Comparison of ENCODE assay signal across 8 cellular contexts in genomic region chr4:83013931-83014330, GRCh38. TPM values are rescaled to one million over a fixed set of nuclear protein-coding genes. Genes with fewer than 3 reads are reported as not detected.
DNase-seq lines count a peak whose midpoint lies in the region; ATAC-seq, FAIRE-seq and TF ChIP-seq lines count a peak whose summit lies in the region.

No MANE protein-coding gene starts in this region.

- peaks cover 33% of the 10 kb centered on the region for H3K79me2 ChIP-seq in ACC112 (ENCODE audit: control insufficient read depth, insufficient read depth, low read length, unreplicated experiment)

- H3K27me3 Mint-ChIP-seq in activated naive CD8-positive, alpha-beta T cell treated with anti-CD3 and anti-CD28 coated beads for 36 hours = no peaks in the 10 kb centered on the region

- H2AFZ ChIP-seq in ACC112 (ENCODE audit: low read length, unreplicated experiment) = peak overlapping the region; percentile 96

- CTCF ChIA-PET in HEK293 (lab: Yijun Ruan, JAX) = interaction anchor here (0.6 to 0.7 kb wide), 2 partner anchors 38 to 248 kb away, joined by 5 to 6 read pairs; no protein-coding TSS in a partner anchor

- peaks cover 32% of the 10 kb centered on the region for H3K4me1 Mint-ChIP-seq in activated naive CD8-positive, alpha-beta T cell treated with anti-CD3 and anti-CD28 coated beads for 36 hours

- POLR2A ChIA-PET in HEK293 (lab: Yijun Ruan, JAX) = interaction anchor here (1.3 to 4.6 kb wide), 2 partner anchors 21 to 271 kb away, joined by 3 to 58 read pairs; partner anchors contain the start of genes COPS4 and COQ2

- peak overlapping the region; percentile 85 for H3K4me3 Mint-ChIP-seq in activated naive CD8-positive, alpha-beta T cell treated with anti-CD3 and anti-CD28 coated beads for 36 hours

- TF ChIP-seq CTCF in HEK293 (tag by site-specific recombination; IDR thresholded peaks at IDR 0.05) = no peak

- H3K27ac ChIP-seq in ACC112 (ENCODE audit: low read depth, low read length) = peak overlapping the region; percentile 44
- H3K27ac ChIP-seq in HEK293 (ENCODE audit: extremely low read depth, low read depth, low read length) = no peak overlapping the region
- peak overlapping the region; percentile 91 for H3K27ac ChIP-seq in muscle layer of duodenum (ENCODE audit: low read length)

- H3K27me3 ChIP-seq in ACC112 (ENCODE audit: insufficient read depth, low read length) (no peaks in the 10 kb centered on the region), muscle layer of duodenum (ENCODE audit: low read depth, low read length) (no peaks in the 10 kb centered on the region)

- no peak for DNase-seq in activated naive CD8-positive, alpha-beta T cell treated with anti-CD3 and anti-CD28 coated beads for 36 hours
- DNase-seq in RCC 7860 (ENCODE audit: low spot score) (no peak), KG1 (lab: John Stamatoyannopoulos, UW) (no peak)
- no peak for DNase-seq in activated CD4-positive, CD25-positive, alpha-beta regulatory T cell treated with anti-CD3 and anti-CD28 coated beads, Interleukin-2, amount 50 U/mL, for 72 hours

- H3K9me3 ChIP-seq in HEK293 (ENCODE audit: control insufficient read depth, insufficient read depth, low read depth, low read length) (no peaks in the 10 kb centered on the region), muscle layer of duodenum (ENCODE audit: control insufficient read depth in 1 of 2, low read length in 2 of 2) (no peaks in the 10 kb centered on the region)

- H3K4me3 ChIP-seq in ACC112 (ENCODE audit: low read depth, low read length) (peak overlapping the region; percentile 89), HEK293 (ENCODE audit: low read depth, low read length) (peak overlapping the region; percentile 40; the same call in 1 of the 2 replicates), muscle layer of duodenum (ENCODE audit: low read depth in 1 of 2, low read length in 2 of 2) (peak overlapping the region; percentile 90 to 97)

- no peaks in the 10 kb centered on the region for H3K36me3 Mint-ChIP-seq in activated naive CD8-positive, alpha-beta T cell treated with anti-CD3 and anti-CD28 coated beads for 36 hours

- no peak for FAIRE-seq in RCC 7860 (lab: Jason Lieb, UNC)

- H3K27ac Mint-ChIP-seq in activated naive CD8-positive, alpha-beta T cell treated with anti-CD3 and anti-CD28 coated beads for 36 hours = peak overlapping the region; percentile 23

- H3K36me3 ChIP-seq in ACC112 (ENCODE audit: insufficient read depth, low read length) (no peaks in the 10 kb centered on the region), HEK293 (ENCODE audit: control insufficient read depth in 2 of 2, insufficient read depth in 1 of 2, low read length in 2 of 2) (no peaks in the 10 kb centered on the region), muscle layer of duodenum (ENCODE audit: control insufficient read depth in 1 of 2, insufficient read depth in 2 of 2, low read length in 2 of 2) (peaks cover 0 to 4% of the 10 kb centered on the region in 2 donors)

- no peaks in the 10 kb centered on the region for H3K9me3 Mint-ChIP-seq in activated naive CD8-positive, alpha-beta T cell treated with anti-CD3 and anti-CD28 coated beads for 36 hours

- H3K4me1 ChIP-seq in ACC112 (ENCODE audit: control insufficient read depth, insufficient read depth, low read length, unreplicated experiment) = peaks cover 5% of the 10 kb centered on the region
- H3K4me1 ChIP-seq in HEK293 (ENCODE audit: control insufficient read depth, insufficient read depth, low read length) = no peaks in the 10 kb centered on the region; the same call in 1 of the 2 replicates
- peaks cover 14 to 24% of the 10 kb centered on the region in 2 donors for H3K4me1 ChIP-seq in muscle layer of duodenum (ENCODE audit: control insufficient read depth in 1 of 2, insufficient read depth in 2 of 2, low read length in 2 of 2)

- ATAC-seq in HG03025 (IDR thresholded peaks at IDR 0.05; ENCODE audit: low FRiP score, unreplicated experiment) = no peak

TF ChIP-seq in HEK293, 187 proteins besides CTCF, POLR2A, EP300 and RAD21 (continues in another document):
- TF ChIP-seq KLF9 (tag by site-specific recombination; IDR thresholded peaks at IDR 0.05; ENCODE audit: low read depth) = no peak
- no peak for TF ChIP-seq HOXC10 (CRISPR knock-in tag; IDR thresholded peaks at IDR 0.05)
- no peak for TF ChIP-seq ZBTB10 (tag by site-specific recombination; IDR thresholded peaks at IDR 0.05)
- TF ChIP-seq ZNF26 (tag by site-specific recombination; IDR thresholded peaks at IDR 0.05) = no peak
- no peak for TF ChIP-seq ZNF18 (tag by site-specific recombination; IDR thresholded peaks at IDR 0.05)
- TF ChIP-seq ZNF639 (tag by site-specific recombination; IDR thresholded peaks at IDR 0.05) = no peak
- TF ChIP-seq YY1 (tag by site-specific recombination; IDR thresholded peaks at IDR 0.05) = no peak
- no peak for TF ChIP-seq PRDM4 (tag by site-specific recombination; IDR thresholded peaks at IDR 0.05)
- TF ChIP-seq ZNF133 (tag by site-specific recombination; IDR thresholded peaks at IDR 0.05) = no peak
- no peak for TF ChIP-seq ZNF549 (tag by site-specific recombination; IDR thresholded peaks at IDR 0.05)

RNA-seq across cellular contexts. Expression of gene LIN54, which starts 3.3 kb away (rescaled TPM):
- 10 to 100 TPM; 22.7 TPM for total RNA-seq in activated naive CD8-positive, alpha-beta T cell treated with anti-CD3 and anti-CD28 coated beads for 36 hours

RNA-seq across cellular contexts. Expression of gene COPS4, which starts 21.1 kb away (rescaled TPM):
- 10 to 100 TPM; 42.6 to 43.9 TPM for total RNA-seq in activated naive CD8-positive, alpha-beta T cell treated with anti-CD3 and anti-CD28 coated beads for 36 hours

Comparison
In these comparisons a context has a peak if more than half of its experiments do, and no peak if none do; other contexts are left out.
1. H3K4me3 ChIP-seq: peak in every context shown above with its lines; median percentile 94 in muscle layer of duodenum; 89 in ACC112; 40 in HEK293.